ENCODE assay signal across 19 cellular contexts in the genomic region with DNA sequence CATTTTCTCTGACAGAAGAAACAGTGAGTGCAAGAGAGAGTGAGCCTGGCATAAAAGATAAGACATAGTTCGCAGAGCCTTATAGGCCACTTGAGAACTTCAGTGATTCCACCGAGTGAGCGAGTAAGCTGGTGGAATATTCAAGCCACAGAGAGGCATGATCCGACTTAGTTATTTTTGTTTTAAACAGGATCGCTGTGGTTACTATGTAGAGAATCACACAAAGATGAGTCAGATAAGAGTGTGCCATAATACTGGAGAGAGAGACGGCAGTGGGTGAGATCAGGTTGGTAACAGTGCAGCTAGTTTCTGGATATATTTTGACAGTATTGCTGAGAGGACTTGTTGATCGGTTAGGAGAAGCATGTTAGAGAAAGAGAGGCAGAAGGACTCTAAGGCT.
DNase-seq lines count a peak whose midpoint lies in the region; ATAC-seq and TF ChIP-seq lines count a peak whose summit lies in the region.
"Had no signal": no experiment of that assay in that cellular context is flagged by ENCODE, and none has a peak within 500 bp of the region (broad histone marks: within the 10 kb centered on the region; RNA-seq: fewer than 3 reads in every experiment).

No MANE protein-coding gene starts in this region.

- no peak for TF ChIP-seq CTCF in H9 (conservative IDR thresholded peaks at IDR 0.05)

- H3K27me3 ChIP-seq in H9 (ENCODE audit: insufficient read depth, low read length), result no peaks in the 10 kb centered on the region

- no peak overlapping the region for H3K18ac ChIP-seq in H9 (ENCODE audit: insufficient read length, low read depth, low read length)

- no peak overlapping the region for H2BK5ac ChIP-seq in H9 (ENCODE audit: insufficient read length, low read length)

- H3K9me3 ChIP-seq in H9 (ENCODE audit: control insufficient read depth, low read depth, low read length), result no peaks in the 10 kb centered on the region

- no peak overlapping the region for H2AFZ ChIP-seq in H9 (ENCODE audit: low read length)

- H3K9ac ChIP-seq in H9 (ENCODE audit: extremely low read depth, insufficient read length, low read length), result no peak overlapping the region

- H3K4me1 ChIP-seq in H9 (ENCODE audit: insufficient read depth, low read length), result no peaks in the 10 kb centered on the region

- no peak overlapping the region for H3K27ac ChIP-seq in H9 (ENCODE audit: insufficient read length, low read depth, low read length)
- H3K27ac ChIP-seq: epithelial cell of prostate, HL-60 had no signal

- H2AK5ac ChIP-seq in H9 (ENCODE audit: insufficient read length, low read length), result no peak overlapping the region

- no peaks in the 10 kb centered on the region for H3K27me3 Mint-ChIP-seq in H9 (ENCODE audit: low read depth)
- H3K27me3 Mint-ChIP-seq: stimulated activated naive CD8-positive, alpha-beta T cell treated with anti-CD3 and anti-CD28 coated beads, Interleukin-15, Interleukin-2, amounts not matched to agents 100 ng/mL and 50 ng/mL, for 24 hours had no signal

- no peak overlapping the region for H3K27ac Mint-ChIP-seq in H9
- H3K27ac Mint-ChIP-seq: immature natural killer cell; memory B cell; nephron progenitor cell; stimulated activated naive CD8-positive, alpha-beta T cell treated with anti-CD3 and anti-CD28 coated beads, Interleukin-15, Interleukin-2, amounts not matched to agents 100 ng/mL and 50 ng/mL, for 24 hours had no signal

- H2BK12ac ChIP-seq in H9 (ENCODE audit: insufficient read length, low read depth, low read length), result no peak overlapping the region

- no peak overlapping the region for H2BK20ac ChIP-seq in H9 (ENCODE audit: low read depth, low read length, poor library complexity, severe bottlenecking)

- no peak overlapping the region for H3K23ac ChIP-seq in H9 (ENCODE audit: insufficient read length, low read depth, low read length)

- no peak overlapping the region for H3K56ac ChIP-seq in H9 (ENCODE audit: insufficient read length, low read depth, low read length)

- ATAC-seq in HG02870 (IDR thresholded peaks at IDR 0.05; ENCODE audit: unreplicated experiment) (no peak), HG02610 (IDR thresholded peaks at IDR 0.05; ENCODE audit: unreplicated experiment) (no peak)
- ATAC-seq: Panc1 had no signal

- peaks cover 4 to 5% of the 10 kb centered on the region in 2 experiments; a peak in 2 of 4 replicates for H3K4me1 Mint-ChIP-seq in H9
- H3K4me1 Mint-ChIP-seq: immature natural killer cell, memory B cell had no signal

- H3K79me2 ChIP-seq in H9 (ENCODE audit: insufficient read depth, low read length), result no peaks in the 10 kb centered on the region

- H4K8ac ChIP-seq in H9 (replicated peaks; ENCODE audit: insufficient read length, low read depth, low read length), result no peak overlapping the region

- WGBS in H9 (ENCODE audit: extremely low coverage, insufficient read length, low lambda C conversion rate), result no CpG with 5 or more reads among the region's 7 CpGs

- DNase-seq in AG08396 (ENCODE audit: low spot score) (peak; percentile 21), HS-27A (ENCODE audit: low read depth) (peak; percentile 40), astrocyte of the hippocampus (ENCODE audit: low read depth, low spot score) (peak; percentile 68), kidney glomerular epithelial cell (lab: John Stamatoyannopoulos, UW) (peak; percentile 70), H9 (no peak)
- DNase-seq in activated CD8-positive, alpha-beta memory T cell treated with anti-CD3 and anti-CD28 coated beads for 24 hours, result no peak
- DNase-seq: cortex of kidney, immature natural killer cell, Karpas-422, NCI-H1417 treated with DMSO at 0.1 percent for 48 hours, NCI-H82, nephron progenitor cell had no signal

- no peak overlapping the region for H3K4me3 Mint-ChIP-seq in H9
- H3K4me3 Mint-ChIP-seq: immature natural killer cell; memory B cell; nephron progenitor cell; stimulated activated naive CD8-positive, alpha-beta T cell treated with anti-CD3 and anti-CD28 coated beads, Interleukin-15, Interleukin-2, amounts not matched to agents 100 ng/mL and 50 ng/mL, for 24 hours had no signal

- no peaks in the 10 kb centered on the region for H3K23me2 ChIP-seq in H9 (ENCODE audit: insufficient read length, low read depth, low read length, poor library complexity, severe bottlenecking)

- no peaks in the 10 kb centered on the region for H3K9me3 Mint-ChIP-seq in H9
- H3K9me3 Mint-ChIP-seq: immature natural killer cell; memory B cell; stimulated activated naive CD8-positive, alpha-beta T cell treated with anti-CD3 and anti-CD28 coated beads, Interleukin-15, Interleukin-2, amounts not matched to agents 100 ng/mL and 50 ng/mL, for 24 hours had no signal

- H3K14ac ChIP-seq in H9 (ENCODE audit: insufficient read depth, low read length), result no peak overlapping the region

- H2BK15ac ChIP-seq in H9 (ENCODE audit: low read depth, low read length), result no peak overlapping the region

- H4K20me1 ChIP-seq in H9 (ENCODE audit: control insufficient read depth, insufficient read depth, insufficient read length), result no peaks in the 10 kb centered on the region

- H4K91ac ChIP-seq in H9 (ENCODE audit: insufficient read length, low read depth, low read length), result no peak overlapping the region

- no peak overlapping the region for H3K4me2 ChIP-seq in H9 (ENCODE audit: insufficient read depth, insufficient read length, low read length)

- H3K4ac ChIP-seq in H9 (ENCODE audit: low read depth, low read length), result no peak overlapping the region

- H2BK120ac ChIP-seq in H9 (ENCODE audit: low read depth, low read length, poor library complexity, severe bottlenecking), result no peak overlapping the region

- no peak overlapping the region for H3T11ph ChIP-seq in H9 (ENCODE audit: low read length)

- no peaks in the 10 kb centered on the region for H3K79me1 ChIP-seq in H9 (ENCODE audit: insufficient read depth, low read depth, low read length, poor library complexity, severe bottlenecking)

- H4K5ac ChIP-seq in H9 (ENCODE audit: insufficient read length, low read depth, low read length), result no peak overlapping the region

- H3K36me3 Mint-ChIP-seq in H9 (ENCODE audit: insufficient read depth in 1 of 3, low read depth in 3 of 3), result no peaks in the 10 kb centered on the region
- H3K36me3 Mint-ChIP-seq: immature natural killer cell, memory B cell had no signal

Comparison
In these comparisons a context has a peak if more than half of its experiments do, and no peak if none do; other contexts are left out.
1. DNase-seq: peak in AG08396 (single experiment), HS-27A (single experiment), astrocyte of the hippocampus (single experiment) and kidney glomerular epithelial cell (single experiment); none in activated CD8-positive, alpha-beta memory T cell treated with anti-CD3 and anti-CD28 coated beads for 24 hours (single experiment) and H9 (single experiment).